Comparison of ENCODE assay signal across 8 cellular contexts in the genomic region with DNA sequence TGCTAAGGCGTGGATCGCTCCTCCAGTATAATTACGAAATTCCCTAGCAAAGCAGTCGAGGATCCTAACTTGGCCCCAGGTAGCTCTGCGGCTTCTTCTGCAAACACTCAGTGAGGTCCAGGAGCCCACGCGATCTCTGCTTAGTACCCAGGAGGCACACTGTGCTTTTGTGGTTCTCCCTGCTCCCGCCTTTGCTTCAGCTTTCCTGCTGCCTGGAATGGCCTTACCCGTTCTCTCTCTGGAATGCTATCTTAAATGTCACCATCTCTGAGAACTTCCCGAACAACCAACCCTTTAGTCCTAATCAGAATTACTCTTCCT. TPM values are rescaled to one million over a fixed set of nuclear protein-coding genes. Genes with fewer than 3 reads are reported as not detected.
A peak's percentile ranks its signal among the peaks of the same experiment; 100 is the strongest.
DNase-seq lines count a peak whose midpoint lies in the region; ATAC-seq, FAIRE-seq and TF ChIP-seq lines count a peak whose summit lies in the region.

No MANE protein-coding gene starts in this region.

- intact Hi-C loops in K562 (cut with micrococcal nuclease), result loop anchor here (2.0 to 10.0 kb wide), 3 partner anchors 29 to 275 kb away; a partner anchor contains a TSS

- no peak for TF ChIP-seq RAD21 in K562 (CRISPR knock-in tag; conservative IDR thresholded peaks at IDR 0.05 in 1 of 2, IDR thresholded peaks at IDR 0.05 in 1 of 2)

- peak overlapping the region; percentile 97 for H3K27ac Mint-ChIP-seq in stimulated activated effector memory CD8-positive, alpha-beta T cell treated with anti-CD3 and anti-CD28 coated beads, Interleukin-12 subunit alpha, Interleukin-12 subunit beta, amount 100 ng/mL, for 72 hours

- FAIRE-seq in K562 (lab: Jason Lieb, UNC), result no peak
- no peak for FAIRE-seq in keratinocyte (lab: Jason Lieb, UNC)

- peaks cover 12% of the 10 kb centered on the region for H3K36me3 Mint-ChIP-seq in stimulated activated effector memory CD8-positive, alpha-beta T cell treated with anti-CD3 and anti-CD28 coated beads, Interleukin-12 subunit alpha, Interleukin-12 subunit beta, amount 100 ng/mL, for 72 hours

- TF ChIP-seq CTCF in K562 (IDR thresholded peaks at IDR 0.05 in 2 of 3, conservative IDR thresholded peaks at IDR 0.05 in 1 of 3; ENCODE audit: insufficient read depth in 2 of 3, low read depth in 1 of 3, low read length in 3 of 3) (no peak), keratinocyte (optimal IDR thresholded peaks at IDR 0.05 in 1 of 3, IDR thresholded peaks at IDR 0.05 in 1 of 3, conservative IDR thresholded peaks at IDR 0.05 in 1 of 3; ENCODE audit: extremely low read depth in 1 of 3, insufficient read depth in 2 of 3, low read length in 3 of 3) (no peak), GM20000 (IDR thresholded peaks at IDR 0.05; ENCODE audit: extremely low read depth, missing control alignments) (no peak)

- TF ChIP-seq POLR2A in K562 (conservative IDR thresholded peaks at IDR 0.05), result no peak

- TSS peak; percentile 73 for BruUV-seq in K562 (replicated peaks; lab: Mats Ljungman, UMichigan)

- H4K20me1 ChIP-seq in K562 (replicated peaks; ENCODE audit: control insufficient read depth, insufficient read depth, low read length), result peaks cover 9% of the 10 kb centered on the region; the same call in 1 of the 2 replicates
- H4K20me1 ChIP-seq in keratinocyte (ENCODE audit: control insufficient read depth, extremely low read depth, insufficient read depth, low read length), result no peaks in the 10 kb centered on the region

- DNase-seq in Ammon's horn (ENCODE audit: low spot score) (peak; percentile 45), NCI-H146 treated with DMSO at 0.1 percent for 48 hours (lab: John Stamatoyannopoulos, UW; ENCODE audit: unreplicated experiment) (peak; percentile 26), K562 (ENCODE audit: extremely low read depth in 1 of 4, low spot score in 3 of 4) (peak in 2 of 4 experiments; percentile 14 to 41), keratinocyte (ENCODE audit: low read depth, low spot score) (no peak), GF-D8 (lab: John Stamatoyannopoulos, UW) (no peak), GM20000 (ENCODE audit: low spot score) (no peak)
- no peak for DNase-seq in stimulated activated effector memory CD8-positive, alpha-beta T cell treated with anti-CD3 and anti-CD28 coated beads, Interleukin-12 subunit alpha, Interleukin-12 subunit beta, amount 100 ng/mL, for 72 hours (ENCODE audit: low spot score in 2 of 2)

- in situ Hi-C loops in K562 (cut with MboI), result no loop called here

- H3K36me3 ChIP-seq in K562 (ENCODE audit: control insufficient read depth, insufficient read depth, low read length), result peaks cover 11% of the 10 kb centered on the region; the same call in 2 of the 3 replicates
- H3K36me3 ChIP-seq in keratinocyte (ENCODE audit: control insufficient read depth in 2 of 2, extremely low read depth in 1 of 2, insufficient read depth in 2 of 2, low read length in 2 of 2), result peaks cover 6 to 18% of the 10 kb centered on the region in 2 experiments

- H3K9ac ChIP-seq in K562 (ENCODE audit: insufficient read depth in 1 of 2, low read depth in 2 of 2, low read length in 2 of 2) (peak overlapping the region; percentile 85 to 87), keratinocyte (ENCODE audit: control insufficient read depth, extremely low read depth, insufficient read depth, low read length) (peak overlapping the region; percentile 97)

- H3K9me1 ChIP-seq in K562 (ENCODE audit: control insufficient read depth, insufficient read depth, low read length), result no peaks in the 10 kb centered on the region
- H3K9me1 ChIP-seq in keratinocyte (ENCODE audit: control insufficient read depth, extremely low read depth, insufficient read depth, low read length), result no peaks in the 10 kb centered on the region

- H3K79me2 ChIP-seq in K562 (ENCODE audit: control insufficient read depth, insufficient read depth, low read length), result peaks cover 55% of the 10 kb centered on the region
- H3K79me2 ChIP-seq in keratinocyte (ENCODE audit: control insufficient read depth, insufficient read depth, low read length), result peaks cover 51% of the 10 kb centered on the region

- H3K4me3 Mint-ChIP-seq in stimulated activated effector memory CD8-positive, alpha-beta T cell treated with anti-CD3 and anti-CD28 coated beads, Interleukin-12 subunit alpha, Interleukin-12 subunit beta, amount 100 ng/mL, for 72 hours, result peak overlapping the region; percentile 97

- ATAC-seq in GM18907 (IDR thresholded peaks at IDR 0.05; ENCODE audit: unreplicated experiment), result peak; percentile 5
- ATAC-seq in K562, result peak; percentile 3
- no peak for ATAC-seq in stimulated activated effector memory CD8-positive, alpha-beta T cell treated with anti-CD3 and anti-CD28 coated beads, Interleukin-12 subunit alpha, Interleukin-12 subunit beta, amount 100 ng/mL, for 72 hours

- WGBS in K562 (ENCODE audit: insufficient coverage, low coverage, missing lambda C conversion rate), result 4% methylated on average over 10 of the region's 10 CpGs

- no peak for TF ChIP-seq EP300 in K562 (IDR thresholded peaks at IDR 0.05; ENCODE audit: low read length)

- peak overlapping the region; percentile 64 for H3K27ac ChIP-seq in K562 (ENCODE audit: extremely low read depth, low read depth, low read length)
- peak overlapping the region; percentile 87 for H3K27ac ChIP-seq in keratinocyte (ENCODE audit: control insufficient read depth, insufficient read depth, low read length)

- H3K4me1 Mint-ChIP-seq in stimulated activated effector memory CD8-positive, alpha-beta T cell treated with anti-CD3 and anti-CD28 coated beads, Interleukin-12 subunit alpha, Interleukin-12 subunit beta, amount 100 ng/mL, for 72 hours, result peaks cover 21% of the 10 kb centered on the region

- H3K4me1 ChIP-seq in K562 (replicated peaks in 1 of 2; ENCODE audit: control insufficient read depth in 2 of 2, insufficient read depth in 2 of 2, low read length in 2 of 2), result peaks cover 0 to 17% of the 10 kb centered on the region in 2 experiments; a peak in 2 of 5 replicates
- H3K4me1 ChIP-seq in keratinocyte (ENCODE audit: control insufficient read depth, extremely low read depth, insufficient read depth, low read length), result peaks cover 18% of the 10 kb centered on the region

- H3K9me3 ChIP-seq in K562 (replicated peaks; ENCODE audit: control insufficient read depth, insufficient read depth, low read depth, low read length) (no peaks in the 10 kb centered on the region), keratinocyte (ENCODE audit: control insufficient read depth, low read depth, low read length) (no peaks in the 10 kb centered on the region)

- H3K27me3 ChIP-seq in K562 (ENCODE audit: control insufficient read depth in 2 of 2, insufficient read depth in 2 of 2, low read length in 2 of 2), result no peaks in the 10 kb centered on the region
- H3K27me3 ChIP-seq in keratinocyte (ENCODE audit: control insufficient read depth, extremely low read depth, insufficient read depth, low read length), result no peaks in the 10 kb centered on the region

- no peaks in the 10 kb centered on the region for H3K9me3 Mint-ChIP-seq in stimulated activated effector memory CD8-positive, alpha-beta T cell treated with anti-CD3 and anti-CD28 coated beads, Interleukin-12 subunit alpha, Interleukin-12 subunit beta, amount 100 ng/mL, for 72 hours

- CTCF ChIA-PET in K562 (lab: Yijun Ruan, JAX; ENCODE audit: low intra/inter-chr PET ratio), result no interaction called here

- POLR2A ChIA-PET in K562 (lab: Yijun Ruan, JAX), result no interaction called here

- H3K4me2 ChIP-seq in K562 (ENCODE audit: insufficient read depth, low read length) (peak overlapping the region; percentile 95), keratinocyte (ENCODE audit: control insufficient read depth, extremely low read depth, insufficient read depth, low read depth, low read length) (peak overlapping the region; percentile 92)

- dilution Hi-C loops in keratinocyte (cut with MboI; ENCODE audit: extremely low pct_ligation_motif_present, low sequenced_read_pairs), result no loop called here

- H2AFZ ChIP-seq in K562 (ENCODE audit: low read depth, low read length) (peak overlapping the region; percentile 91), keratinocyte (ENCODE audit: control insufficient read depth, low read length) (peak overlapping the region; percentile 87)

- H3K4me3 ChIP-seq in K562 (peak overlapping the region; percentile 83), keratinocyte (ENCODE audit: control insufficient read depth in 2 of 3, extremely low read depth in 1 of 3, insufficient read depth in 2 of 3, low read depth in 1 of 3, low read length in 3 of 3) (peak overlapping the region; percentile 96 to 100 (median 98))

RNA-seq across cellular contexts. Expression of a gene that starts 0.6 kb away (rescaled TPM):
- total RNA-seq in K562 (2011; cell fraction: chromatin; rRNA removed; ENCODE audit: low replicate concordance), result 61.9 and 123 TPM in 2 replicates
- total RNA-seq in K562 (2011; cell fraction: nucleolus; rRNA removed), result 31.5 and 34.7 TPM in 2 replicates
- total RNA-seq in K562 (2011; cell fraction: nucleoplasm; rRNA removed), result 62.6 and 89.5 TPM in 2 replicates
- total RNA-seq in K562 (2014; rRNA removed), result 9.2 and 10.9 TPM in 2 replicates
- total RNA-seq in K562 (2014; rRNA removed; fragmentation: Illumina TruSeq; extraction: Trizol), result 12.5 and 12.7 TPM in 2 replicates
- 11.2 and 12.9 TPM in 2 replicates for total RNA-seq in K562 (2015; rRNA removed; fragmentation: Illumina TruSeq; extraction: Trizol)
- 9.0 and 10.1 TPM in 2 replicates for total RNA-seq in K562 (2021)
- polyA plus RNA-seq in K562 (2011; rRNA removed), result 17.9 and 18.5 TPM in 2 replicates
- 5.7 and 8.4 TPM in 2 replicates for polyA plus RNA-seq in K562 (2011; cell fraction: cytosol; rRNA removed)
- polyA plus RNA-seq in K562 (2011; cell fraction: nucleus; rRNA removed), result 42.8 and 47.5 TPM in 2 replicates
- polyA plus RNA-seq in K562 (2012), result 7.0 and 8.8 TPM in 2 replicates
- polyA plus RNA-seq in K562 (2014; fragmentation: Illumina TruSeq; extraction: Trizol), result 8.2 and 10.0 TPM in 2 replicates
- under 1 TPM; 0.77 to 0.91 TPM for polyA plus RNA-seq in K562 (2014; fragmentation: Nextera tagmentation; extraction: Ambion mirVana)
- 9.6 and 10.2 TPM in 2 replicates for polyA plus RNA-seq in K562 (2014; rRNA removed)
- 46.9 and 55.3 TPM in 2 replicates for polyA minus RNA-seq in K562 (2011; rRNA and poly(A)+ RNA removed)
- 8.7 and 13.2 TPM in 2 replicates for polyA minus RNA-seq in K562 (2011; cell fraction: cytosol; rRNA and poly(A)+ RNA removed)
- 32.9 and 60.0 TPM in 2 replicates for polyA minus RNA-seq in K562 (2011; cell fraction: nucleus; rRNA and poly(A)+ RNA removed)
- polyA plus RNA-seq in keratinocyte, result 16.0 to 21.1 TPM (median 18.2 TPM) in 3 replicates
- polyA plus RNA-seq in keratinocyte (2011; ENCODE audit: low read depth), result 4.7 TPM
- 13.6 and 19.9 TPM in 2 replicates for polyA plus RNA-seq in keratinocyte (2011; cell fraction: cytosol; rRNA removed)
- polyA plus RNA-seq in keratinocyte (2011; cell fraction: nucleus; rRNA removed), result 26.0 and 26.9 TPM in 2 replicates
- polyA plus RNA-seq in keratinocyte (2012; ENCODE audit: low replicate concordance), result 3.8 and 11.4 TPM in 2 replicates
- 9.6 to 39.3 TPM (median 25.0 TPM) in 3 replicates for polyA minus RNA-seq in keratinocyte
- 12.5 TPM for polyA minus RNA-seq in keratinocyte (2011; cell fraction: cytosol; rRNA and poly(A)+ RNA removed)
- polyA minus RNA-seq in keratinocyte (2011; cell fraction: nucleus; rRNA and poly(A)+ RNA removed), result 24.8 and 43.3 TPM in 2 replicates

RNA-seq across cellular contexts. Expression of a gene that starts 0.9 kb away (rescaled TPM):
- 13.0 and 31.7 TPM in 2 replicates for total RNA-seq in K562 (2011; cell fraction: chromatin; rRNA removed; ENCODE audit: low replicate concordance)
- 15.8 and 16.5 TPM in 2 replicates for total RNA-seq in K562 (2011; cell fraction: nucleolus; rRNA removed)
- total RNA-seq in K562 (2011; cell fraction: nucleoplasm; rRNA removed), result 28.2 and 28.9 TPM in 2 replicates
- total RNA-seq in K562 (2014; rRNA removed) (9.2 and 11.4 TPM in 2 replicates), K562 (2014; rRNA removed; fragmentation: Illumina TruSeq; extraction: Trizol) (18.4 and 19.0 TPM in 2 replicates), K562 (2015; rRNA removed; fragmentation: Illumina TruSeq; extraction: Trizol) (21.8 and 22.6 TPM in 2 replicates), K562 (2021) (14.8 and 16.0 TPM in 2 replicates)
- polyA plus RNA-seq in K562 (2011; rRNA removed) (13.6 and 15.9 TPM in 2 replicates), K562 (2014; fragmentation: Illumina TruSeq; extraction: Trizol) (19.7 and 23.4 TPM in 2 replicates), K562 (2014; fragmentation: Nextera tagmentation; extraction: Ambion mirVana) (10 to 100 TPM; 10.8 to 11.2 TPM), K562 (2014; rRNA removed) (13.0 and 13.1 TPM in 2 replicates), keratinocyte (10.9 to 17.6 TPM (median 15.2 TPM) in 3 replicates)
- polyA plus RNA-seq in K562 (2011; cell fraction: cytosol; rRNA removed), result 4.4 and 8.7 TPM in 2 replicates
- 6.9 and 12.3 TPM in 2 replicates for polyA plus RNA-seq in K562 (2011; cell fraction: nucleus; rRNA removed)
- 17.1 and 24.6 TPM in 2 replicates for polyA plus RNA-seq in K562 (2012)
- 10.9 and 16.5 TPM in 2 replicates for polyA minus RNA-seq in K562 (2011; rRNA and poly(A)+ RNA removed)
- polyA minus RNA-seq in K562 (2011; cell fraction: cytosol; rRNA and poly(A)+ RNA removed), result 9.2 and 9.9 TPM in 2 replicates
- polyA minus RNA-seq in K562 (2011; cell fraction: nucleus; rRNA and poly(A)+ RNA removed), result 10.1 and 20.0 TPM in 2 replicates
- polyA plus RNA-seq in keratinocyte (2011; ENCODE audit: low read depth), result 23.6 TPM
- polyA plus RNA-seq in keratinocyte (2011; cell fraction: cytosol; rRNA removed), result 8.7 and 17.4 TPM in 2 replicates
- 18.9 and 26.3 TPM in 2 replicates for polyA plus RNA-seq in keratinocyte (2011; cell fraction: nucleus; rRNA removed)
- 17.4 and 21.0 TPM in 2 replicates for polyA plus RNA-seq in keratinocyte (2012; ENCODE audit: low replicate concordance)
- polyA minus RNA-seq in keratinocyte, result 4.2 to 10.5 TPM (median 4.4 TPM) in 3 replicates
- polyA minus RNA-seq in keratinocyte (2011; cell fraction: cytosol; rRNA and poly(A)+ RNA removed), result 8.1 TPM
- polyA minus RNA-seq in keratinocyte (2011; cell fraction: nucleus; rRNA and poly(A)+ RNA removed), result 10.8 and 16.0 TPM in 2 replicates

Comparison
In these comparisons a context has a peak if more than half of its experiments do, and no peak if none do; other contexts are left out.
1. DNase-seq: peak in Ammon's horn (single experiment) and NCI-H146 treated with DMSO at 0.1 percent for 48 hours (single experiment); none in keratinocyte (single experiment), stimulated activated effector memory CD8-positive, alpha-beta T cell treated with anti-CD3 and anti-CD28 coated beads, Interleukin-12 subunit alpha, Interleukin-12 subunit beta, amount 100 ng/mL, for 72 hours (0 of 2), GF-D8 (single experiment) and GM20000 (single experiment).